In genomic region chr9:3304373-3304772, GRCh38 we compare ENCODE assay signal across 8 cellular contexts.
DNase-seq lines count a peak whose midpoint lies in the region; ATAC-seq and TF ChIP-seq lines count a peak whose summit lies in the region.
"Not testable (repeated sequence)": the region's sequence is repeated elsewhere in the genome, so short reads cannot be mapped to it uniquely, and the experiment has no call there.

No MANE protein-coding gene starts in this region.

- not testable (repeated sequence) for TF ChIP-seq CTCF in activated CD8-positive, alpha-beta T cell treated with anti-CD3 and anti-CD28 coated beads for 36 hours (IDR thresholded peaks at IDR 0.05); mammary epithelial cell (conservative IDR thresholded peaks at IDR 0.05 in 1 of 2, IDR thresholded peaks at IDR 0.05 in 1 of 2; ENCODE audit: extremely low read depth in 1 of 2, insufficient read depth in 1 of 2, low read depth in 1 of 2, low read length in 2 of 2)

- not testable (repeated sequence) for H3K27ac ChIP-seq in mammary epithelial cell (ENCODE audit: insufficient read depth, low read depth, low read length)

- not testable (repeated sequence) for H2AFZ ChIP-seq in mammary epithelial cell (ENCODE audit: low read depth, low read length)

- H3K27ac Mint-ChIP-seq in activated CD8-positive, alpha-beta T cell treated with anti-CD3 and anti-CD28 coated beads for 36 hours: peak overlapping the region; percentile 62
- not testable (repeated sequence) for H3K27ac Mint-ChIP-seq in activated T-helper 17 cell treated with anti-CD3 and anti-CD28 coated beads, Interleukin-2, amount 50 U/mL, for 72 hours; stimulated activated naive CD8-positive, alpha-beta T cell treated with anti-CD3 and anti-CD28 coated beads, Interleukin-15, amount 100 ng/mL, for 72 hours
- H3K27ac Mint-ChIP-seq in activated naive CD4-positive, alpha-beta T cell treated with anti-CD3 and anti-CD28 coated beads, Interleukin-2, amount 50 U/mL, for 24 hours: peak overlapping the region; percentile 79

- not testable (repeated sequence) for H3K4me1 ChIP-seq in mammary epithelial cell (ENCODE audit: insufficient read depth, low read length)

- H3K9me3 ChIP-seq in mammary epithelial cell (replicated peaks; ENCODE audit: insufficient read depth, low read length): not testable (repeated sequence)

- peak; percentile 17 to 48 for ATAC-seq in activated CD4-positive, CD25-positive, alpha-beta regulatory T cell treated with anti-CD3 and anti-CD28 coated beads, Interleukin-2, amount 50 U/mL, for 24 hours
- not testable (repeated sequence) for ATAC-seq in activated CD8-positive, alpha-beta T cell treated with anti-CD3 and anti-CD28 coated beads for 36 hours
- peak; percentile 44 for ATAC-seq in activated T-helper 17 cell treated with anti-CD3 and anti-CD28 coated beads, Interleukin-2, amount 50 U/mL, for 72 hours (replicated peaks)
- ATAC-seq in stimulated activated naive CD8-positive, alpha-beta T cell treated with anti-CD3 and anti-CD28 coated beads, Interleukin-15, amount 100 ng/mL, for 72 hours: peak; percentile 15

- dilution Hi-C loops in mammary epithelial cell (cut with HindIII; ENCODE audit: low sequenced_read_pairs): not testable (repeated sequence)

- H3K36me3 ChIP-seq in mammary epithelial cell (ENCODE audit: insufficient read depth, low read length): not testable (repeated sequence)

- not testable (repeated sequence) for H4K20me1 ChIP-seq in mammary epithelial cell (ENCODE audit: insufficient read depth, low read length)

- H3K9me3 Mint-ChIP-seq in activated CD8-positive, alpha-beta T cell treated with anti-CD3 and anti-CD28 coated beads for 36 hours: peaks cover 11% of the 10 kb centered on the region
- not testable (repeated sequence) for H3K9me3 Mint-ChIP-seq in activated T-helper 17 cell treated with anti-CD3 and anti-CD28 coated beads, Interleukin-2, amount 50 U/mL, for 72 hours
- peaks cover 10% of the 10 kb centered on the region for H3K9me3 Mint-ChIP-seq in activated naive CD4-positive, alpha-beta T cell treated with anti-CD3 and anti-CD28 coated beads, Interleukin-2, amount 50 U/mL, for 24 hours
- H3K9me3 Mint-ChIP-seq in stimulated activated naive CD8-positive, alpha-beta T cell treated with anti-CD3 and anti-CD28 coated beads, Interleukin-15, amount 100 ng/mL, for 72 hours: peaks cover 12 to 14% of the 10 kb centered on the region in 2 donors

- in situ Hi-C loops in mammary epithelial cell (cut with MboI; ENCODE audit: low sequenced_read_pairs in 2 of 2): not testable (repeated sequence)

- not testable (repeated sequence) for BruUV-seq in mammary epithelial cell (replicated peaks; lab: Mats Ljungman, UMichigan)

- CTCF ChIA-PET in activated CD8-positive, alpha-beta T cell treated with anti-CD3 and anti-CD28 coated beads for 36 hours (lab: Charles Lee); mammary epithelial cell (lab: Charles Lee; ENCODE audit: low non-redundant PET): not testable (repeated sequence)

- peaks cover 13% of the 10 kb centered on the region for H3K4me1 Mint-ChIP-seq in activated CD8-positive, alpha-beta T cell treated with anti-CD3 and anti-CD28 coated beads for 36 hours (ENCODE audit: low read depth)
- not testable (repeated sequence) for H3K4me1 Mint-ChIP-seq in activated T-helper 17 cell treated with anti-CD3 and anti-CD28 coated beads, Interleukin-2, amount 50 U/mL, for 72 hours
- peaks cover 41% of the 10 kb centered on the region for H3K4me1 Mint-ChIP-seq in activated naive CD4-positive, alpha-beta T cell treated with anti-CD3 and anti-CD28 coated beads, Interleukin-2, amount 50 U/mL, for 24 hours
- H3K4me1 Mint-ChIP-seq in stimulated activated naive CD8-positive, alpha-beta T cell treated with anti-CD3 and anti-CD28 coated beads, Interleukin-15, amount 100 ng/mL, for 72 hours: peaks cover 16% of the 10 kb centered on the region

- not testable (repeated sequence) for H3K27me3 ChIP-seq in mammary epithelial cell (ENCODE audit: insufficient read depth, low read length)

- not testable (repeated sequence) for H3K4me2 ChIP-seq in mammary epithelial cell (ENCODE audit: insufficient read depth, low read depth, low read length)

- H3K36me3 Mint-ChIP-seq in activated CD8-positive, alpha-beta T cell treated with anti-CD3 and anti-CD28 coated beads for 36 hours (ENCODE audit: low read depth): peaks cover 34% of the 10 kb centered on the region
- peaks cover 25% of the 10 kb centered on the region for H3K36me3 Mint-ChIP-seq in activated T-helper 17 cell treated with anti-CD3 and anti-CD28 coated beads, Interleukin-2, amount 50 U/mL, for 72 hours (ENCODE audit: low read depth)
- peaks cover 30% of the 10 kb centered on the region for H3K36me3 Mint-ChIP-seq in activated naive CD4-positive, alpha-beta T cell treated with anti-CD3 and anti-CD28 coated beads, Interleukin-2, amount 50 U/mL, for 24 hours

- not testable (repeated sequence) for H3K9ac ChIP-seq in mammary epithelial cell (ENCODE audit: insufficient read depth, low read length)

- POLR2A ChIA-PET in activated CD8-positive, alpha-beta T cell treated with anti-CD3 and anti-CD28 coated beads for 36 hours (lab: Charles Lee): not testable (repeated sequence)

- DNase-seq in activated CD8-positive, alpha-beta T cell treated with anti-CD3 and anti-CD28 coated beads for 36 hours: peak; percentile 27
- DNase-seq in mammary epithelial cell: peak; percentile 6
- peak; percentile 11 for DNase-seq in stimulated activated CD4-positive, alpha-beta T cell treated with anti-CD3 and anti-CD28 coated beads, Interleukin-15, amount 100 ng/mL, for 24 hours
- DNase-seq in stimulated activated CD4-positive, alpha-beta T cell treated with anti-CD3 and anti-CD28 coated beads, Interleukin-4, amount 100 ng/mL, for 24 hours: peak; percentile 39
- peak in 1 of 2 donors; percentile 9 for DNase-seq in stimulated activated naive CD8-positive, alpha-beta T cell treated with anti-CD3 and anti-CD28 coated beads, Interleukin-15, amount 100 ng/mL, for 72 hours

- H3K4me3 ChIP-seq in mammary epithelial cell (replicated peaks in 1 of 3; ENCODE audit: insufficient read depth in 1 of 3, low read depth in 2 of 3, low read length in 3 of 3): not testable (repeated sequence)

- not testable (repeated sequence) for H3K79me2 ChIP-seq in mammary epithelial cell (ENCODE audit: insufficient read depth, low read length)

- 100% methylated on average over 1 of the region's 1 CpG for WGBS in mammary epithelial cell (ENCODE audit: low coverage, missing lambda C conversion rate)

- not testable (repeated sequence) for H3K4me3 Mint-ChIP-seq in activated CD8-positive, alpha-beta T cell treated with anti-CD3 and anti-CD28 coated beads for 36 hours; activated T-helper 17 cell treated with anti-CD3 and anti-CD28 coated beads, Interleukin-2, amount 50 U/mL, for 72 hours; stimulated activated naive CD8-positive, alpha-beta T cell treated with anti-CD3 and anti-CD28 coated beads, Interleukin-15, amount 100 ng/mL, for 72 hours
- peak overlapping the region; percentile 45 for H3K4me3 Mint-ChIP-seq in activated naive CD4-positive, alpha-beta T cell treated with anti-CD3 and anti-CD28 coated beads, Interleukin-2, amount 50 U/mL, for 24 hours

- H3K27me3 Mint-ChIP-seq in activated CD8-positive, alpha-beta T cell treated with anti-CD3 and anti-CD28 coated beads for 36 hours; activated T-helper 17 cell treated with anti-CD3 and anti-CD28 coated beads, Interleukin-2, amount 50 U/mL, for 72 hours; activated naive CD4-positive, alpha-beta T cell treated with anti-CD3 and anti-CD28 coated beads, Interleukin-2, amount 50 U/mL, for 24 hours; stimulated activated naive CD8-positive, alpha-beta T cell treated with anti-CD3 and anti-CD28 coated beads, Interleukin-15, amount 100 ng/mL, for 72 hours: not testable (repeated sequence)

- intact Hi-C loops in activated CD8-positive, alpha-beta T cell treated with anti-CD3 and anti-CD28 coated beads for 36 hours (cut with micrococcal nuclease); mammary epithelial cell (cut with micrococcal nuclease): not testable (repeated sequence)
